In genomic region chr2:74738586-74738985, GRCh38 we compare ENCODE assay signal across 23 cellular contexts.
"Had no signal": no experiment of that assay in that cellular context is flagged by ENCODE, and none has a peak within 500 bp of the region (broad histone marks: within the 10 kb centered on the region; RNA-seq: fewer than 3 reads in every experiment).

No MANE protein-coding gene starts in this region.

- H3K4me3 ChIP-seq: coronary artery, dorsolateral prefrontal cortex, esophagus squamous epithelium, gastrocnemius medialis, heart right ventricle, left lung, lower lobe of right lung, mucosa of descending colon had no signal

- H3K36me3 ChIP-seq: esophagus squamous epithelium, gastrocnemius medialis, heart right ventricle, left lung, lower lobe of right lung had no signal

- H3K27me3 ChIP-seq: esophagus squamous epithelium, gastrocnemius medialis, left lung had no signal

- H3K9me3 ChIP-seq: gastrocnemius medialis, mucosa of descending colon had no signal

- FAIRE-seq: colon, endothelial cell of umbilical vein, islet of Langerhans had no signal

- ATAC-seq: gastrocnemius medialis, heart right ventricle, left cardiac atrium, left lung, left ventricle myocardium superior, lower lobe of right lung, mucosa of descending colon had no signal

- DNase-seq: dermis blood vessel endothelial cell; dorsolateral prefrontal cortex; effector CD4-positive, alpha-beta T cell; effector memory CD4-positive, alpha-beta T cell; esophagus squamous epithelium; foreskin fibroblast; foreskin melanocyte; gastrocnemius medialis; glutamatergic neuron; head of caudate nucleus; heart right ventricle; hippocampal formation; left cardiac atrium; left lung; left ventricle myocardium superior; lower lobe of right lung; mesenchymal stem cell; mucosa of descending colon; naive B cell had no signal

- H3K27ac ChIP-seq: coronary artery, dorsolateral prefrontal cortex, gastrocnemius medialis, heart right ventricle, left lung, lower lobe of right lung had no signal
